Comparison of ENCODE assay signal across 8 cellular contexts in genomic region chr17:44775838-44776621, GRCh38. TPM values are rescaled to one million over a fixed set of nuclear protein-coding genes. Genes with fewer than 3 reads are reported as not detected.
DNase-seq lines count a peak whose midpoint lies in the region; ATAC-seq and TF ChIP-seq lines count a peak whose summit lies in the region.

No MANE protein-coding gene starts in this region.

- no peaks in the 10 kb centered on the region for H3K9me3 Mint-ChIP-seq in HFFc6

- H3K9me3 ChIP-seq in DND-41 (ENCODE audit: insufficient read depth, low read length, severe bottlenecking), result no peaks in the 10 kb centered on the region
- no peaks in the 10 kb centered on the region for H3K9me3 ChIP-seq in SK-N-MC (ENCODE audit: low read depth, low read length)
- no peaks in the 10 kb centered on the region for H3K9me3 ChIP-seq in esophagus squamous epithelium
- H3K9me3 ChIP-seq in neuron (ENCODE audit: low read length), result no peaks in the 10 kb centered on the region

- H3K4me1 Mint-ChIP-seq in HFFc6 (ENCODE audit: low read depth), result no peaks in the 10 kb centered on the region

- 2 to 10% methylated on average over 19 to 23 of the region's 43 CpGs for WGBS in esophagus squamous epithelium, 2 donors

- peaks cover 3% of the 10 kb centered on the region; the same call in 1 of the 2 replicates for H4K20me1 ChIP-seq in DND-41 (ENCODE audit: insufficient read depth, low read length)

- no peak for TF ChIP-seq POLR2A in esophagus squamous epithelium (IDR thresholded peaks at IDR 0.05)

- H3K36me3 ChIP-seq in DND-41 (ENCODE audit: insufficient read depth, low read length) (no peaks in the 10 kb centered on the region), SK-N-MC (ENCODE audit: insufficient read depth, low read length) (no peaks in the 10 kb centered on the region), esophagus squamous epithelium (no peaks in the 10 kb centered on the region), neuron (ENCODE audit: insufficient read depth, low read length) (no peaks in the 10 kb centered on the region)

- TF ChIP-seq CTCF in DND-41 (IDR thresholded peaks at IDR 0.05; ENCODE audit: borderline replicate concordance, extremely low read depth, low read length, poor library complexity, severe bottlenecking) (no peak), HFFc6 (IDR thresholded peaks at IDR 0.05) (no peak), esophagus squamous epithelium (IDR thresholded peaks at IDR 0.05) (no peak)

- no peak for DNase-seq in DND-41
- no peak for DNase-seq in HFFc6
- DNase-seq in SK-N-MC (ENCODE audit: low read depth, low spot score), result no peak
- no peak for DNase-seq in esophagus squamous epithelium (lab: John Stamatoyannopoulos, UW)
- DNase-seq in GOT3 (lab: John Stamatoyannopoulos, UW), result no peak
- DNase-seq in stimulated activated CD4-positive, alpha-beta T cell treated with anti-CD3 and anti-CD28 coated beads, Interleukin-4, amount 100 ng/mL, for 24 hours, result no peak
- DNase-seq in kidney glomerular epithelial cell (lab: John Stamatoyannopoulos, UW), result no peak

- H3K4me3 Mint-ChIP-seq in HFFc6, result peak overlapping the region; percentile 87

- intact Hi-C loops in esophagus squamous epithelium (cut with DNase I), result loop anchor here (5.0 kb wide), 2 partner anchors 91 to 356 kb away; partner anchors contain the start of gene PLCD3

- H3K27ac Mint-ChIP-seq in HFFc6, result peak overlapping the region; percentile 18; the same call in 1 of the 2 replicates

- no peaks in the 10 kb centered on the region for H3K27me3 ChIP-seq in DND-41 (ENCODE audit: insufficient read depth, low read length, poor library complexity)
- peaks cover 0 to 67% (median 0%) of the 10 kb centered on the region in 4 donors for H3K27me3 ChIP-seq in esophagus squamous epithelium
- no peaks in the 10 kb centered on the region for H3K27me3 ChIP-seq in neuron (ENCODE audit: insufficient read depth, low read length)

- H3K4me1 ChIP-seq in DND-41 (ENCODE audit: insufficient read depth, low read length) (peaks cover 37% of the 10 kb centered on the region), esophagus squamous epithelium (peaks cover 19 to 44% (median 28%) of the 10 kb centered on the region in 3 donors), neuron (ENCODE audit: insufficient read depth, low read length) (peaks cover 12% of the 10 kb centered on the region)

- no peaks in the 10 kb centered on the region for H3K36me3 Mint-ChIP-seq in HFFc6 (ENCODE audit: low read depth)

- peak overlapping the region; percentile 52 for H3K9ac ChIP-seq in DND-41 (ENCODE audit: low read depth, low read length)
- H3K9ac ChIP-seq in SK-N-MC (ENCODE audit: insufficient read length), result no peak overlapping the region

- H3K4me3 ChIP-seq in DND-41 (ENCODE audit: low read depth in 1 of 2, low read length in 2 of 2) (peak overlapping the region; percentile 10 to 72; a peak in 3 of 4 replicates), SK-N-MC (peak overlapping the region; percentile 88), esophagus squamous epithelium (peak overlapping the region; percentile 55 to 79 (median 62)), neuron (ENCODE audit: low read length) (peak overlapping the region; percentile 48)

- H2AFZ ChIP-seq in DND-41 (ENCODE audit: low read depth, low read length) (peak overlapping the region; percentile 72), neuron (ENCODE audit: low read depth, low read length) (peak overlapping the region; percentile 81)

- H3K27ac ChIP-seq in DND-41 (ENCODE audit: low read length) (no peak overlapping the region; the same call in 1 of the 2 replicates), SK-N-MC (no peak overlapping the region), esophagus squamous epithelium (peak overlapping the region in 3 of 4 donors; percentile 55 to 82 (median 72))

- no peaks in the 10 kb centered on the region for H3K79me2 ChIP-seq in DND-41 (ENCODE audit: insufficient read depth, low read length)

- peak; percentile 30 for ATAC-seq in DND-41 (ENCODE audit: insufficient read depth, low read depth)

- peaks cover 7% of the 10 kb centered on the region for H3K27me3 Mint-ChIP-seq in HFFc6 (ENCODE audit: insufficient read depth)

- H3K4me2 ChIP-seq in DND-41 (ENCODE audit: insufficient read depth, low read length), result peak overlapping the region; percentile 100

RNA-seq across cellular contexts. Expression of gene ADAM11, which starts 17.2 kb away (rescaled TPM):
- under 1 TPM; 0.14 to 0.27 (median 0.16) TPM for total RNA-seq in HFFc6 (2021; fragmentation: NEBNext Ultra II Directional; extraction: Animal tissue kit (Norgen Biotek cat#: 25700))
- total RNA-seq in esophagus squamous epithelium, result under 1 TPM in 2 of 4 donors, not detected in 2; 0.18 to 0.38 TPM

RNA-seq across cellular contexts. Expression of gene GJC1, which starts 54.1 kb away (rescaled TPM):
- total RNA-seq in HFFc6 (2021; fragmentation: NEBNext Ultra II Directional; extraction: Animal tissue kit (Norgen Biotek cat#: 25700)), result 10 to 100 TPM; 47.3 to 71.3 (median 59.3) TPM
- total RNA-seq in esophagus squamous epithelium, result 1 to 10 TPM; 1.2 to 5.9 (median 1.6) TPM

Comparison
In these comparisons a context has a peak if more than half of its experiments do, and no peak if none do; other contexts are left out.
1. H3K27ac ChIP-seq: peak in esophagus squamous epithelium (3 of 4); none in DND-41 (single experiment) and SK-N-MC (single experiment).
2. RNA of gene GJC1, which starts 54.1 kb away (total RNA-seq): 47.3 to 71.3 TPM in HFFc6; 1.2 to 5.9 TPM in esophagus squamous epithelium; every median in the first group is over 4 times any median in the second.
3. Peak in every context shown above with its lines, with median percentiles within 50 percentile points of each other: H3K4me3 ChIP-seq.